Comparison of ENCODE assay signal across 8 cellular contexts in genomic region chr2:69741281-69742169, GRCh38. TPM values are rescaled to one million over a fixed set of nuclear protein-coding genes. Genes with fewer than 3 reads are reported as not detected.
A peak's percentile ranks its signal among the peaks of the same experiment; 100 is the strongest.
DNase-seq lines count a peak whose midpoint lies in the region; ATAC-seq and TF ChIP-seq lines count a peak whose summit lies in the region.

TSS of gene ANXA4 (plus strand) at chr2:69742134. CDS start at chr2:69781566, 39,432 bp downstream.

- peak within 1 kb of the TSS; percentile 92 for H3K27ac Mint-ChIP-seq in activated naive CD8-positive, alpha-beta T cell treated with anti-CD3 and anti-CD28 coated beads, Interleukin-2, amount 50 U/mL, for 24 hours

- H3K27me3 Mint-ChIP-seq in activated naive CD8-positive, alpha-beta T cell treated with anti-CD3 and anti-CD28 coated beads, Interleukin-2, amount 50 U/mL, for 24 hours, result peaks cover 5% of the 10 kb centered on the region

- peak within 1 kb of the TSS; percentile 94 for H2AK9ac ChIP-seq in IMR-90 (replicated peaks; ENCODE audit: low read depth, low read length, poor library complexity)

- H2AFZ ChIP-seq in IMR-90 (replicated peaks; ENCODE audit: low read length, poor library complexity), result peak within 1 kb of the TSS; percentile 94

- POLR2A ChIA-PET in IMR-90 (lab: Charles Lee; ENCODE audit: unreplicated experiment), result interaction anchor here (0.7 kb wide), 1 partner anchor 75 kb away, joined by 4 read pairs; no protein-coding TSS in a partner anchor

- TF ChIP-seq CTCF in IMR-90 (conservative IDR thresholded peaks at IDR 0.05; ENCODE audit: low read depth, low read length) (0 out of 2 replicates have a peak, but pooled peaks have one; percentile 13), heart right ventricle (IDR thresholded peaks at IDR 0.05) (peak in 4 of 9 donors; percentile 7 to 40 (median 20))

- peak within 1 kb of the TSS; percentile 31 for H2BK5ac ChIP-seq in IMR-90 (ENCODE audit: low read depth, low read length, poor library complexity, severe bottlenecking)

- peaks cover 13% of the 10 kb centered on the region for H3K4me1 Mint-ChIP-seq in activated naive CD8-positive, alpha-beta T cell treated with anti-CD3 and anti-CD28 coated beads, Interleukin-2, amount 50 U/mL, for 24 hours

- no TSS peak for BruUV-seq in IMR-90 (replicated peaks; lab: Mats Ljungman, UMichigan)

- peak within 1 kb of the TSS; percentile 63 for H4K5ac ChIP-seq in IMR-90 (ENCODE audit: low read depth, low read length)

- H2BK15ac ChIP-seq in IMR-90 (ENCODE audit: low read depth, low read length), result peak within 1 kb of the TSS; percentile 11; the same call in 1 of the 3 replicates

- no peaks in the 10 kb centered on the region for H3K36me3 ChIP-seq in IMR-90 (ENCODE audit: control insufficient read depth, insufficient read depth, low read length)
- no peaks in the 10 kb centered on the region for H3K36me3 ChIP-seq in heart right ventricle

- peaks cover 22 to 35% of the 10 kb centered on the region in 2 experiments for H3K79me1 ChIP-seq in IMR-90 (ENCODE audit: low read depth in 1 of 2, low read length in 2 of 2)

- peak within 1 kb of the TSS; percentile 92 for H3K14ac ChIP-seq in IMR-90 (replicated peaks; ENCODE audit: low read depth, low read length)

- H3K4me1 ChIP-seq in IMR-90 (ENCODE audit: control insufficient read depth, insufficient read depth, low read length), result peaks cover 2% of the 10 kb centered on the region
- H3K4me1 ChIP-seq in heart right ventricle, result peaks cover 0 to 46% (median 15%) of the 10 kb centered on the region in 9 donors

- H3K9ac ChIP-seq in IMR-90 (ENCODE audit: low read depth, low read length), result peak within 1 kb of the TSS; percentile 88

- peak within 1 kb of the TSS; percentile 17; the same call in 1 of the 2 replicates for H2BK120ac ChIP-seq in IMR-90 (ENCODE audit: low read depth, low read length)

- CTCF ChIA-PET in IMR-90 (lab: Yijun Ruan, JAX), result interaction anchor here (1.0 to 3.0 kb wide), 3 partner anchors 14 to 75 kb away, joined by 3 to 14 read pairs (median 5); no protein-coding TSS in a partner anchor

- peak within 1 kb of the TSS; percentile 53 for H4K91ac ChIP-seq in IMR-90 (ENCODE audit: insufficient read depth, low read depth, low read length)

- H3K4me2 ChIP-seq in IMR-90 (ENCODE audit: low read depth, low read length), result peak within 1 kb of the TSS; percentile 91

- peak within 1 kb of the TSS; percentile 72 for H3K18ac ChIP-seq in IMR-90 (ENCODE audit: low read depth, low read length)

- H3K9me1 ChIP-seq in IMR-90 (ENCODE audit: insufficient read depth, low read length), result peaks cover 8% of the 10 kb centered on the region; the same call in 1 of the 2 replicates

- in situ Hi-C loops in IMR-90 (cut with MboI; ENCODE audit: low sequenced_read_pairs), result loop anchor here (25.0 kb wide), 1 partner anchor 321 kb away; no protein-coding TSS in a partner anchor

- ATAC-seq in GM21529 (IDR thresholded peaks at IDR 0.05; ENCODE audit: unreplicated experiment) (peak; percentile 88), IMR-90 (ENCODE audit: low read depth) (peak; percentile 92), heart right ventricle (peak; percentile 91 to 96 (median 94))
- peak; percentile 96 for ATAC-seq in activated naive CD8-positive, alpha-beta T cell treated with anti-CD3 and anti-CD28 coated beads, Interleukin-2, amount 50 U/mL, for 24 hours

- DNase-seq in EH (ENCODE audit: low read depth) (peak; percentile 85), IMR-90 (peak; percentile 74), SW 1271 (lab: John Stamatoyannopoulos, UW) (peak; percentile 60 to 72), heart right ventricle (peak; percentile 76 to 83), pulmonary artery endothelial cell (ENCODE audit: low read depth, low spot score) (no peak), cerebellum (ENCODE audit: low spot score) (no peak)
- DNase-seq in activated naive CD8-positive, alpha-beta T cell treated with anti-CD3 and anti-CD28 coated beads, Interleukin-2, amount 50 U/mL, for 24 hours, result peak; percentile 72

- peak within 1 kb of the TSS; percentile 63 to 65 for H4K8ac ChIP-seq in IMR-90 (ENCODE audit: low read depth in 2 of 2, low read length in 2 of 2)

- H3K27ac ChIP-seq in IMR-90 (ENCODE audit: insufficient read depth, low read length) (peak within 1 kb of the TSS; percentile 79), heart right ventricle (peak within 1 kb of the TSS; percentile 81 to 96 (median 94))

- H4K20me1 ChIP-seq in IMR-90 (ENCODE audit: insufficient read depth, low read length), result 0 out of 2 replicates have a peak, but pooled peaks cover 4% of the 10 kb centered on the region

- H3K23ac ChIP-seq in IMR-90 (ENCODE audit: low read depth, low read length), result peak within 1 kb of the TSS; percentile 90

- no peaks in the 10 kb centered on the region for H3K36me3 Mint-ChIP-seq in activated naive CD8-positive, alpha-beta T cell treated with anti-CD3 and anti-CD28 coated beads, Interleukin-2, amount 50 U/mL, for 24 hours (ENCODE audit: low read depth)

- peak within 1 kb of the TSS; percentile 62 for H3K4ac ChIP-seq in IMR-90 (ENCODE audit: low read depth, low read length)

- TF ChIP-seq RAD21 in IMR-90 (IDR thresholded peaks at IDR 0.05; ENCODE audit: low read length), result 0 out of 2 replicates have a peak, but pooled peaks have one; percentile 16

- H2BK20ac ChIP-seq in IMR-90 (ENCODE audit: low read depth, low read length), result no peak within 1 kb of the TSS

- peak within 1 kb of the TSS; percentile 69 for H3K56ac ChIP-seq in IMR-90 (ENCODE audit: extremely low read depth, insufficient read depth, low read length)

- H3K27me3 ChIP-seq in IMR-90 (ENCODE audit: control insufficient read depth, insufficient read depth, low read length) (no peaks in the 10 kb centered on the region), heart right ventricle (no peaks in the 10 kb centered on the region)

- H3K9me3 Mint-ChIP-seq in activated naive CD8-positive, alpha-beta T cell treated with anti-CD3 and anti-CD28 coated beads, Interleukin-2, amount 50 U/mL, for 24 hours, result no peaks in the 10 kb centered on the region

- 0% methylated on average over 20 of the region's 67 CpGs; no CpG with 5 or more reads in 1 of the 2 experiments for WGBS in IMR-90 (ENCODE audit: extremely low coverage in 2 of 2, insufficient read length in 1 of 2), 2 experiments
- WGBS in heart right ventricle, 2 donors, result 0 to 1% methylated on average over 67 of the region's 67 CpGs

- intact Hi-C loops in IMR-90 (cut with micrococcal nuclease), result loop anchor here (5.0 kb wide), 2 partner anchors 56 to 76 kb away; no protein-coding TSS in a partner anchor
- intact Hi-C loops in heart right ventricle (cut with DNase I), result loop anchor here in 4 of 10 donors (5.0 to 10.0 kb wide), 3 partner anchors 56 to 333 kb away; no protein-coding TSS in a partner anchor

- H3K4me3 ChIP-seq in IMR-90 (ENCODE audit: insufficient read depth, low read depth, low read length), result peak within 1 kb of the TSS; percentile 89
- peak within 1 kb of the TSS; percentile 71 to 100 (median 91) for H3K4me3 ChIP-seq in heart right ventricle

- no peak for TF ChIP-seq POLR2A in IMR-90 (IDR thresholded peaks at IDR 0.05; ENCODE audit: low read depth, low read length)

- dilution Hi-C loops in IMR-90 (cut with HindIII; ENCODE audit: low sequenced_read_pairs, unreplicated experiment), result no loop called here

- H2AK5ac ChIP-seq in IMR-90 (ENCODE audit: low read depth, low read length), result peak within 1 kb of the TSS; percentile 75; the same call in 1 of the 2 replicates

- peak within 1 kb of the TSS; percentile 81 for H3K4me3 Mint-ChIP-seq in activated naive CD8-positive, alpha-beta T cell treated with anti-CD3 and anti-CD28 coated beads, Interleukin-2, amount 50 U/mL, for 24 hours

- H3K9me3 ChIP-seq in IMR-90 (ENCODE audit: control insufficient read depth, insufficient read depth, low read length) (no peaks in the 10 kb centered on the region), heart right ventricle (no peaks in the 10 kb centered on the region)

TF ChIP-seq in IMR-90, 13 proteins besides CTCF, POLR2A, EP300 and RAD21:
- TF ChIP-seq BHLHE40 (IDR thresholded peaks at IDR 0.05; ENCODE audit: low read depth, low read length) (peak; percentile 11; the same call in 1 of the 2 replicates), USF2 (IDR thresholded peaks at IDR 0.05; ENCODE audit: low read depth, low read length) (peak; percentile 31; the same call in 1 of the 2 replicates), CEBPB (IDR thresholded peaks at IDR 0.05; ENCODE audit: low read depth, low read length) (0 out of 2 replicates have a peak, but pooled peaks have one; percentile 31), MAZ (IDR thresholded peaks at IDR 0.05; ENCODE audit: borderline replicate concordance, low read depth, low read length) (no peak), MXI1 (IDR thresholded peaks at IDR 0.05; ENCODE audit: borderline replicate concordance, low read depth, low read length) (peak; percentile 54; the same call in 1 of the 2 replicates)

RNA-seq across cellular contexts. Expression of gene ANXA4, which starts in this region (rescaled TPM):
- 22.2 and 25.8 TPM in 2 replicates for total RNA-seq in IMR-90 (2012; rRNA removed)
- polyA plus RNA-seq in IMR-90 (2012; rRNA removed), result 72.0 and 113 TPM in 2 replicates
- polyA plus RNA-seq in IMR-90 (2012; cell fraction: cytosol; rRNA removed), result 21.8 and 32.1 TPM in 2 replicates
- polyA plus RNA-seq in IMR-90 (2012; cell fraction: nucleus; rRNA removed; ENCODE audit: low replicate concordance), result 18.7 and 28.6 TPM in 2 replicates
- total RNA-seq in heart right ventricle, result 10 to 100 TPM; 17.9 to 36.7 (median 26.2) TPM
- 10 to 100 TPM; 12.0 to 20.2 TPM for polyA plus RNA-seq in heart right ventricle
- 56.6 and 70.8 TPM in 2 replicates for total RNA-seq in pulmonary artery endothelial cell
- 6.0 TPM for total RNA-seq in cerebellum

Comparison
In these comparisons a context has a peak if more than half of its experiments do, and no peak if none do; other contexts are left out.
1. DNase-seq: peak in EH (single experiment), IMR-90 (single experiment), SW 1271 (2 of 2), activated naive CD8-positive, alpha-beta T cell treated with anti-CD3 and anti-CD28 coated beads, Interleukin-2, amount 50 U/mL, for 24 hours (single experiment) and heart right ventricle (2 of 2); none in pulmonary artery endothelial cell (single experiment) and cerebellum (single experiment).
2. Peak in every context shown above with its lines, with median percentiles within 50 percentile points of each other: ATAC-seq.